1 cellular context compared by ENCODE assay signal in genomic region chr7:133252506-133252857, GRCh38.
TF ChIP-seq lines count a peak whose summit lies in the region.

No MANE protein-coding gene starts in this region.

TF ChIP-seq in GM12878, 131 proteins besides CTCF, POLR2A, EP300 and RAD21:
- TF ChIP-seq, protein P1, sequence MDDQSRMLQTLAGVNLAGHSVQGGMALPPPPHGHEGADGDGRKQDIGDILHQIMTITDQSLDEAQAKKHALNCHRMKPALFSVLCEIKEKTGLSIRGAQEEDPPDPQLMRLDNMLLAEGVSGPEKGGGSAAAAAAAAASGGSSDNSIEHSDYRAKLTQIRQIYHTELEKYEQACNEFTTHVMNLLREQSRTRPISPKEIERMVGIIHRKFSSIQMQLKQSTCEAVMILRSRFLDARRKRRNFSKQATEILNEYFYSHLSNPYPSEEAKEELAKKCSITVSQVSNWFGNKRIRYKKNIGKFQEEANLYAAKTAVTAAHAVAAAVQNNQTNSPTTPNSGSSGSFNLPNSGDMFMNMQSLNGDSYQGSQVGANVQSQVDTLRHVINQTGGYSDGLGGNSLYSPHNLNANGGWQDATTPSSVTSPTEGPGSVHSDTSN (IDR thresholded peaks at IDR 0.05; ENCODE audit: insufficient replicate concordance, low read depth, low read length) = no peak
- TF ChIP-seq TCF7 (IDR thresholded peaks at IDR 0.05; ENCODE audit: borderline replicate concordance) (no peak), IKZF2 (IDR thresholded peaks at IDR 0.05) (0 out of 4 replicates have a peak, but pooled peaks of 1 of the 2 experiments have one; percentile 23), SKIL (IDR thresholded peaks at IDR 0.05; ENCODE audit: low read depth, poor library complexity, severe bottlenecking) (no peak), ASH2L (IDR thresholded peaks at IDR 0.05; ENCODE audit: borderline replicate concordance, low read depth) (no peak), SMARCA5 (IDR thresholded peaks at IDR 0.05) (no peak), ATF3 (IDR thresholded peaks at IDR 0.05; ENCODE audit: borderline replicate concordance, extremely low read depth, low read depth, low read length) (no peak), ETV6 (conservative IDR thresholded peaks at IDR 0.05 in 1 of 2, IDR thresholded peaks at IDR 0.05 in 1 of 2; ENCODE audit: borderline replicate concordance in 1 of 2, low read depth in 1 of 2) (no peak), GABPA (IDR thresholded peaks at IDR 0.05; ENCODE audit: low read depth) (no peak), NRF1 (conservative IDR thresholded peaks at IDR 0.05; ENCODE audit: low read depth, low read length) (no peak), DPF2 (IDR thresholded peaks at IDR 0.05) (no peak), POLR2AphosphoS5 (IDR thresholded peaks at IDR 0.05; ENCODE audit: low read length) (no peak), E4F1 (IDR thresholded peaks at IDR 0.05; ENCODE audit: borderline replicate concordance, partially characterized antibody) (no peak), ZZZ3 (IDR thresholded peaks at IDR 0.05; ENCODE audit: control insufficient read depth, insufficient read length, low read depth) (no peak), PML (IDR thresholded peaks at IDR 0.05; ENCODE audit: low read length) (0 out of 2 replicates have a peak, but pooled peaks have one; percentile 13), ZBED1 (IDR thresholded peaks at IDR 0.05; ENCODE audit: borderline replicate concordance) (no peak)
- TF ChIP-seq, protein P2, sequence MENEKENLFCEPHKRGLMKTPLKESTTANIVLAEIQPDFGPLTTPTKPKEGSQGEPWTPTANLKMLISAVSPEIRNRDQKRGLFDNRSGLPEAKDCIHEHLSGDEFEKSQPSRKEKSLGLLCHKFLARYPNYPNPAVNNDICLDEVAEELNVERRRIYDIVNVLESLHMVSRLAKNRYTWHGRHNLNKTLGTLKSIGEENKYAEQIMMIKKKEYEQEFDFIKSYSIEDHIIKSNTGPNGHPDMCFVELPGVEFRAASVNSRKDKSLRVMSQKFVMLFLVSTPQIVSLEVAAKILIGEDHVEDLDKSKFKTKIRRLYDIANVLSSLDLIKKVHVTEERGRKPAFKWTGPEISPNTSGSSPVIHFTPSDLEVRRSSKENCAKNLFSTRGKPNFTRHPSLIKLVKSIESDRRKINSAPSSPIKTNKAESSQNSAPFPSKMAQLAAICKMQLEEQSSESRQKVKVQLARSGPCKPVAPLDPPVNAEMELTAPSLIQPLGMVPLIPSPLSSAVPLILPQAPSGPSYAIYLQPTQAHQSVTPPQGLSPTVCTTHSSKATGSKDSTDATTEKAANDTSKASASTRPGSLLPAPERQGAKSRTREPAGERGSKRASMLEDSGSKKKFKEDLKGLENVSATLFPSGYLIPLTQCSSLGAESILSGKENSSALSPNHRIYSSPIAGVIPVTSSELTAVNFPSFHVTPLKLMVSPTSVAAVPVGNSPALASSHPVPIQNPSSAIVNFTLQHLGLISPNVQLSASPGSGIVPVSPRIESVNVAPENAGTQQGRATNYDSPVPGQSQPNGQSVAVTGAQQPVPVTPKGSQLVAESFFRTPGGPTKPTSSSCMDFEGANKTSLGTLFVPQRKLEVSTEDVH (IDR thresholded peaks at IDR 0.05; ENCODE audit: low read depth, partially characterized antibody) = no peak
